In genomic region chr2:197398913-197399312, GRCh38 we compare ENCODE assay signal across 22 cellular contexts.
"Had no signal": no experiment of that assay in that cellular context is flagged by ENCODE, and none has a peak within 500 bp of the region (broad histone marks: within the 10 kb centered on the region; RNA-seq: fewer than 3 reads in every experiment).

No MANE protein-coding gene starts in this region.

- H3K27ac ChIP-seq: KMS-11, RWPE1, SJCRH30 had no signal

- H3K4me1 Mint-ChIP-seq: IgD-negative memory B cell had no signal

- H3K4me2 ChIP-seq: KMS-11 had no signal

- H3K27me3 Mint-ChIP-seq: IgD-negative memory B cell had no signal

- H3K9ac ChIP-seq: KMS-11 had no signal

- ATAC-seq: K562, Right ventricle myocardium inferior, SK-N-SH treated with all-trans-retinoic acid at 6 μM for 48 hours had no signal

- H3K9me3 Mint-ChIP-seq: IgD-negative memory B cell had no signal

- H3K27me3 ChIP-seq: SJCRH30 had no signal

- H3K4me1 ChIP-seq: SJCRH30 had no signal

- DNase-seq: Kasumi-1, MM.1S, NCI-H1105, NCI-H1417, NCI-H1436 treated with DMSO at 0.1 percent for 48 hours, NCI-H1694, NCI-H187 treated with DMSO at 0.1 percent for 48 hours, NCI-H2029 treated with DMSO at 0.1 percent for 48 hours, NCI-H2171 treated with DMSO at 0.1 percent for 48 hours, NCI-H345, NCI-H446 treated with DMSO at 0.1 percent for 48 hours, NCI-H510A treated with DMSO at 0.1 percent for 48 hours, NCI-H69, NCI-H774, SHP77 treated with DMSO at 0.1 percent for 48 hours, SJCRH30 had no signal

- FAIRE-seq: K562 had no signal

- H3K9me3 ChIP-seq: SJCRH30 had no signal

- H3K4me3 Mint-ChIP-seq: IgD-negative memory B cell had no signal

- H3K4me3 ChIP-seq: K562, SJCRH30 had no signal

- H3K27ac Mint-ChIP-seq: IgD-negative memory B cell had no signal
